Comparison of ENCODE assay signal across 37 cellular contexts in the genomic region with DNA sequence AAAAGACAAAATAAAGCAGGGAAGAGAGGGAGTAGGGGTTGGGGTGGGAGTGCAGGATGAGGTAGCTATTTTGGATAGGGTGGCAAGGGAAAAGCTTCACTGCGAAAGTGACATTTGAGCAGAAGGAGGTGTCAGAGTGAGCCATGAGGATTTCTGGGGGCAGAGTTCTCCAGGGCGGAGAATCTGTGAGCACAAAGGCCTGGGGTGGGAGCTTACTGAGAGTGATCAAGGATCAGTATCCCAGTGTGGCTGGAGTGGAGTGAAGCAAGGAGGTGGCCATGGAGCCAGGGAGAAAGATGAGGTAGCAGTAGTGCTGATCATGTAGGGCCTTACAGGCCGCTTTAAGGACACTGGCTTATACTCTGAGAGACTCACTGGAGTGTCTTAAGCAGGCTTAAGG.
"Had no signal": no experiment of that assay in that cellular context is flagged by ENCODE, and none has a peak within 500 bp of the region (broad histone marks: within the 10 kb centered on the region; RNA-seq: fewer than 3 reads in every experiment).

No MANE protein-coding gene starts in this region.

- H3K27ac Mint-ChIP-seq: activated CD4-positive, alpha-beta memory T cell treated with anti-CD3 and anti-CD28 coated beads for 36 hours; activated CD4-positive, alpha-beta T cell treated with anti-CD3 and anti-CD28 coated beads for 36 hours; activated CD4-positive, alpha-beta T cell treated with anti-CD3 and anti-CD28 coated beads, Interleukin-2, amount 10 ng/mL, durations not matched to agents 24 days and 14 days; activated CD8-positive, alpha-beta memory T cell treated with anti-CD3 and anti-CD28 coated beads, Interleukin-2, amount 10 ng/mL, durations not matched to agents 7 days and 5 days; activated CD8-positive, alpha-beta T cell treated with anti-CD3 and anti-CD28 coated beads, Interleukin-2, amount 10 ng/mL, durations not matched to agents 7 days and 5 days; activated naive CD4-positive, alpha-beta T cell treated with anti-CD3 and anti-CD28 coated beads for 36 hours; activated naive CD4-positive, alpha-beta T cell treated with anti-CD3 and anti-CD28 coated beads, Interleukin-2, amount 50 U/mL, for 24 hours; activated naive CD8-positive, alpha-beta T cell treated with anti-CD3 and anti-CD28 coated beads for 36 hours; activated naive CD8-positive, alpha-beta T cell treated with anti-CD3 and anti-CD28 coated beads, Interleukin-2, amount 50 U/mL, for 24 hours; activated T-helper 1 cell treated with anti-CD3 and anti-CD28 coated beads, Interleukin-12 subunit alpha, Interleukin-12 subunit beta, Interleukin-2, Interleukin-4 antibody, amounts not matched to agents 30 ng/mL and 10 ng/mL and 1 ng/mL, durations not matched to agents 14 hours and 24 hours and 36 hours; activated T-helper 2 cell treated with anti-CD3 and anti-CD28 coated beads, Interferon-gamma antibody, Interleukin-2, Interleukin-4, amounts not matched to agents 10 μg/mL and 5 μg/mL and 100 μg/mL, durations not matched to agents 14 hours and 24 hours and 36 hours; brain; endodermal cell; T-helper 17 cell; T-helper 2 cell treated with Interferon-gamma antibody and Interleukin-4, amounts not matched to agents 5 μg/mL and 100 μg/mL, for 36 hours had no signal

- H3K4me1 ChIP-seq: adrenal gland, breast epithelium, colonic mucosa had no signal

- H3K9me3 ChIP-seq: adrenal gland, colonic mucosa, gastrocnemius medialis had no signal

- DNase-seq: activated CD4-positive, alpha-beta memory T cell treated with anti-CD3 and anti-CD28 coated beads for 36 hours; activated CD4-positive, alpha-beta T cell treated with anti-CD3 and anti-CD28 coated beads for 36 hours; activated CD4-positive, alpha-beta T cell treated with anti-CD3 and anti-CD28 coated beads, Interleukin-2, amount 10 ng/mL, durations not matched to agents 24 days and 14 days; activated CD4-positive, CD25-positive, alpha-beta regulatory T cell; activated CD4-positive, CD25-positive, alpha-beta regulatory T cell treated with anti-CD3 and anti-CD28 coated beads, Interleukin-2, amount 50 U/mL, for 72 hours; activated CD8-positive, alpha-beta memory T cell treated with anti-CD3 and anti-CD28 coated beads, Interleukin-2, amount 10 ng/mL, durations not matched to agents 7 days and 5 days; activated CD8-positive, alpha-beta memory T cell treated with anti-CD3 and anti-CD28 coated beads, Interleukin-2, amount 50 U/mL, for 4 hours; activated CD8-positive, alpha-beta T cell treated with anti-CD3 and anti-CD28 coated beads, Interleukin-2, amount 10 ng/mL, durations not matched to agents 7 days and 5 days; activated effector memory CD4-positive, alpha-beta T cell treated with anti-CD3 and anti-CD28 coated beads, Interleukin-2, amount 50 U/mL, for 16 hours; activated naive CD4-positive, alpha-beta T cell treated with anti-CD3 and anti-CD28 coated beads for 36 hours; activated naive CD8-positive, alpha-beta T cell treated with anti-CD3 and anti-CD28 coated beads for 36 hours; activated naive CD8-positive, alpha-beta T cell treated with anti-CD3 and anti-CD28 coated beads, Interleukin-2, amount 50 U/mL, for 24 hours; activated T-cell treated with anti-CD3 and anti-CD28 coated beads, Interleukin-2, amount 50 U/mL, for 1 hour; activated T-cell treated with anti-CD3 and anti-CD28 coated beads, Interleukin-2, amount 50 U/mL, for 48 hours; adrenal gland; amygdala; aorta; central memory CD4-positive, alpha-beta T cell; cerebellar nuclear complex; colonic mucosa; dorsolateral prefrontal cortex; effector memory CD4-positive, alpha-beta T cell; endodermal cell; foreskin fibroblast; gastrocnemius medialis; glutamatergic neuron; T-helper 1 cell; T-helper 17 cell; T1000 had no signal

- H3K4me3 Mint-ChIP-seq: activated CD4-positive, alpha-beta memory T cell treated with anti-CD3 and anti-CD28 coated beads for 36 hours; activated CD4-positive, alpha-beta T cell treated with anti-CD3 and anti-CD28 coated beads for 36 hours; activated CD4-positive, alpha-beta T cell treated with anti-CD3 and anti-CD28 coated beads, Interleukin-2, amount 10 ng/mL, durations not matched to agents 24 days and 14 days; activated CD8-positive, alpha-beta memory T cell treated with anti-CD3 and anti-CD28 coated beads, Interleukin-2, amount 10 ng/mL, durations not matched to agents 7 days and 5 days; activated CD8-positive, alpha-beta T cell treated with anti-CD3 and anti-CD28 coated beads, Interleukin-2, amount 10 ng/mL, durations not matched to agents 7 days and 5 days; activated naive CD4-positive, alpha-beta T cell treated with anti-CD3 and anti-CD28 coated beads for 36 hours; activated naive CD4-positive, alpha-beta T cell treated with anti-CD3 and anti-CD28 coated beads, Interleukin-2, amount 50 U/mL, for 24 hours; activated naive CD8-positive, alpha-beta T cell treated with anti-CD3 and anti-CD28 coated beads for 36 hours; activated naive CD8-positive, alpha-beta T cell treated with anti-CD3 and anti-CD28 coated beads, Interleukin-2, amount 50 U/mL, for 24 hours; activated T-helper 1 cell treated with anti-CD3 and anti-CD28 coated beads, Interleukin-12 subunit alpha, Interleukin-12 subunit beta, Interleukin-2, Interleukin-4 antibody, amounts not matched to agents 30 ng/mL and 10 ng/mL and 1 ng/mL, durations not matched to agents 14 hours and 24 hours and 36 hours; brain; endodermal cell; T-helper 17 cell; T-helper 2 cell treated with Interferon-gamma antibody and Interleukin-4, amounts not matched to agents 5 μg/mL and 100 μg/mL, for 36 hours had no signal

- H3K27me3 Mint-ChIP-seq: activated CD4-positive, alpha-beta memory T cell treated with anti-CD3 and anti-CD28 coated beads for 36 hours; activated CD4-positive, alpha-beta T cell treated with anti-CD3 and anti-CD28 coated beads for 36 hours; activated CD4-positive, alpha-beta T cell treated with anti-CD3 and anti-CD28 coated beads, Interleukin-2, amount 10 ng/mL, durations not matched to agents 24 days and 14 days; activated CD8-positive, alpha-beta memory T cell treated with anti-CD3 and anti-CD28 coated beads, Interleukin-2, amount 10 ng/mL, durations not matched to agents 7 days and 5 days; activated naive CD4-positive, alpha-beta T cell treated with anti-CD3 and anti-CD28 coated beads, Interleukin-2, amount 50 U/mL, for 24 hours; activated naive CD8-positive, alpha-beta T cell treated with anti-CD3 and anti-CD28 coated beads for 36 hours; activated naive CD8-positive, alpha-beta T cell treated with anti-CD3 and anti-CD28 coated beads, Interleukin-2, amount 50 U/mL, for 24 hours; brain; T-helper 17 cell had no signal

- H3K27me3 ChIP-seq: adrenal gland, breast epithelium, cardiac muscle cell, colonic mucosa, dorsolateral prefrontal cortex, gastrocnemius medialis had no signal

- H3K4me1 Mint-ChIP-seq: activated CD4-positive, alpha-beta T cell treated with anti-CD3 and anti-CD28 coated beads for 36 hours; activated naive CD4-positive, alpha-beta T cell treated with anti-CD3 and anti-CD28 coated beads, Interleukin-2, amount 50 U/mL, for 24 hours; activated naive CD8-positive, alpha-beta T cell treated with anti-CD3 and anti-CD28 coated beads for 36 hours; activated naive CD8-positive, alpha-beta T cell treated with anti-CD3 and anti-CD28 coated beads, Interleukin-2, amount 50 U/mL, for 24 hours; brain; endodermal cell; T-helper 17 cell had no signal

- H3K27ac ChIP-seq: adrenal gland, breast epithelium, cardiac muscle cell, colonic mucosa, dorsolateral prefrontal cortex, gastrocnemius medialis had no signal

- H3K36me3 ChIP-seq: adrenal gland, breast epithelium, cardiac muscle cell, colonic mucosa, gastrocnemius medialis had no signal

- ATAC-seq: activated CD4-positive, alpha-beta T cell treated with anti-CD3 and anti-CD28 coated beads for 36 hours; activated CD8-positive, alpha-beta memory T cell treated with anti-CD3 and anti-CD28 coated beads, Interleukin-2, amount 10 ng/mL, durations not matched to agents 7 days and 5 days; activated CD8-positive, alpha-beta T cell treated with anti-CD3 and anti-CD28 coated beads, Interleukin-2, amount 10 ng/mL, durations not matched to agents 7 days and 5 days; activated naive CD8-positive, alpha-beta T cell treated with anti-CD3 and anti-CD28 coated beads, Interleukin-2, amount 50 U/mL, for 24 hours; esophagus mucosa; gastrocnemius medialis; T-helper 17 cell had no signal

- H3K4me3 ChIP-seq: adrenal gland, breast epithelium, cardiac muscle cell, colonic mucosa, dorsolateral prefrontal cortex, gastrocnemius medialis had no signal
